19 cellular contexts compared by ENCODE assay signal in the genomic region with DNA sequence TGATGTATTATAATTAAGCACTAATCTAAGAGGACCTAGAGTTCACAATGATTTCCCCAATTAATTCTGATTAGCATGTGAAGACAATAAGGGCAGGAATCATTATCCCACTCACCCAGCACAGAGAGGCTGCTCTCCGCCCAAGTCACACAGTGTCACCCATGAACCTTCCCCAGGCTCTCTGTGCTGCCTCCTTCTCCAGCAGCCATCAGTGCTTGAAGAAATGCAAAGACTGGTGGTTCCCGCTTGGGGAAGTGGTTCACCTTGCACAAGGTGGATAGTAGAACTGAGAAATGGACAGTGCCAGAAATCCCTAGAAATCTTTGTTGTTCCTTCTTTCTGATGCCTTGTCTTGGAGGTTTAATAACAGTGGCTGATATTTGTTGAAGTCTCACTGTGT.
DNase-seq lines count a peak whose midpoint lies in the region; ATAC-seq, FAIRE-seq and TF ChIP-seq lines count a peak whose summit lies in the region.
"Had no signal": no experiment of that assay in that cellular context is flagged by ENCODE, and none has a peak within 500 bp of the region (broad histone marks: within the 10 kb centered on the region; RNA-seq: fewer than 3 reads in every experiment).

No MANE protein-coding gene starts in this region.

- H3K9me3 ChIP-seq in K562 (replicated peaks; ENCODE audit: control insufficient read depth, insufficient read depth, low read depth, low read length) (no peaks in the 10 kb centered on the region), psoas muscle (no peaks in the 10 kb centered on the region)
- H3K9me3 ChIP-seq: A549; BLaER1 treated with 17β-estradiol and CSF1 and Interleukin-3, amounts not matched to agents 10 nM and 100 nM; Caco-2 had no signal

- TF ChIP-seq CTCF in K562 (IDR thresholded peaks at IDR 0.05 in 2 of 3, conservative IDR thresholded peaks at IDR 0.05 in 1 of 3; ENCODE audit: insufficient read depth in 2 of 3, low read depth in 1 of 3, low read length in 3 of 3) (no peak), psoas muscle (IDR thresholded peaks at IDR 0.05) (no peak)

- no peak overlapping the region for H2AFZ ChIP-seq in K562 (ENCODE audit: low read depth, low read length)

- DNase-seq in GM12891 (ENCODE audit: insufficient read length, low spot score) (no peak), K562 (ENCODE audit: extremely low read depth in 1 of 4, low spot score in 3 of 4) (no peak), psoas muscle (no peak), NCI-H524 (lab: John Stamatoyannopoulos, UW) (no peak)
- DNase-seq: AML-193; Caco-2; Calu3; CD4-positive, alpha-beta T cell; CD8-positive, alpha-beta T cell; DMS79 treated with DMSO at 0.1 percent for 48 hours; GF-D8 had no signal

- H3K27me3 ChIP-seq in K562 (ENCODE audit: control insufficient read depth in 2 of 2, insufficient read depth in 2 of 2, low read length in 2 of 2) (peaks cover 14 to 18% of the 10 kb centered on the region in 2 experiments; a peak in 4 of 5 replicates), psoas muscle (ENCODE audit: insufficient read depth in 3 of 3, low read length in 2 of 3) (no peaks in the 10 kb centered on the region)
- H3K27me3 ChIP-seq: BLaER1 treated with 17β-estradiol and CSF1 and Interleukin-3, amounts not matched to agents 10 nM and 100 nM had no signal

- CTCF ChIA-PET in K562 (lab: Yijun Ruan, JAX; ENCODE audit: low intra/inter-chr PET ratio) = no interaction called here

- no peak for TF ChIP-seq EP300 in K562 (IDR thresholded peaks at IDR 0.05; ENCODE audit: low read length)

- TF ChIP-seq POLR2A in GM12891 (IDR thresholded peaks at IDR 0.05; ENCODE audit: low read depth, low read length) (no peak), K562 (conservative IDR thresholded peaks at IDR 0.05) (no peak)

- H3K9ac ChIP-seq in K562 (ENCODE audit: insufficient read depth in 1 of 2, low read depth in 2 of 2, low read length in 2 of 2) = no peak overlapping the region
- H3K9ac ChIP-seq: BLaER1 treated with 17β-estradiol and CSF1 and Interleukin-3, amounts not matched to agents 10 nM and 100 nM had no signal

- BruUV-seq in K562 (replicated peaks; lab: Mats Ljungman, UMichigan) = no TSS peak

- 28% methylated on average over 2 of the region's 2 CpGs for WGBS in K562 (ENCODE audit: insufficient coverage, low coverage, missing lambda C conversion rate)
- 95 to 98% (median 96%) methylated on average over 2 of the region's 2 CpGs for WGBS in psoas muscle, 3 donors

- H3K79me2 ChIP-seq in K562 (ENCODE audit: control insufficient read depth, insufficient read depth, low read length) = no peaks in the 10 kb centered on the region

- no peak for ATAC-seq in K562
- no peak for ATAC-seq in psoas muscle
- no peak for ATAC-seq in GM18498 (IDR thresholded peaks at IDR 0.05; ENCODE audit: unreplicated experiment)
- ATAC-seq: A549; CD8-positive, alpha-beta T cell had no signal

- peak; percentile 5 for FAIRE-seq in GM12891 (lab: Jason Lieb, UNC)
- FAIRE-seq in K562 (lab: Jason Lieb, UNC) = no peak
- FAIRE-seq: A549, D721Med, G401.6, GM18507 had no signal

- H3K27ac ChIP-seq in K562 (ENCODE audit: extremely low read depth, low read depth, low read length) = no peak overlapping the region
- peak overlapping the region; percentile 92 for H3K27ac ChIP-seq in psoas muscle
- H3K27ac ChIP-seq: 22Rv1, A549, C4-2B had no signal

- intact Hi-C loops in K562 (cut with micrococcal nuclease) (no loop called here), psoas muscle (cut with DNase I) (loop anchor here (2.0 to 10.0 kb wide), 4 partner anchors 129 to 391 kb away; no protein-coding TSS in a partner anchor)

- in situ Hi-C loops in K562 (cut with MboI) = no loop called here

- H3K4me1 ChIP-seq in K562 (replicated peaks in 1 of 2; ENCODE audit: control insufficient read depth in 2 of 2, insufficient read depth in 2 of 2, low read length in 2 of 2) = peaks cover 3 to 11% of the 10 kb centered on the region in 2 experiments; a peak in 3 of 5 replicates
- peaks cover 26% of the 10 kb centered on the region for H3K4me1 ChIP-seq in psoas muscle
- H3K4me1 ChIP-seq: A549, Caco-2 had no signal

- no peak for TF ChIP-seq RAD21 in K562 (CRISPR knock-in tag; conservative IDR thresholded peaks at IDR 0.05 in 1 of 2, IDR thresholded peaks at IDR 0.05 in 1 of 2)

- H3K4me2 ChIP-seq in K562 (ENCODE audit: insufficient read depth, low read length) = no peak overlapping the region
- H3K4me2 ChIP-seq: A549 had no signal

- H3K4me3 ChIP-seq in K562 (no peak overlapping the region), psoas muscle (no peak overlapping the region)
- H3K4me3 ChIP-seq: A549; BLaER1 treated with 17β-estradiol and CSF1 and Interleukin-3, amounts not matched to agents 10 nM and 100 nM had no signal

- H3K9me1 ChIP-seq in K562 (ENCODE audit: control insufficient read depth, insufficient read depth, low read length) = peaks cover 3% of the 10 kb centered on the region

- H4K20me1 ChIP-seq in K562 (replicated peaks; ENCODE audit: control insufficient read depth, insufficient read depth, low read length) = no peaks in the 10 kb centered on the region
- H4K20me1 ChIP-seq: BLaER1 treated with 17β-estradiol and CSF1 and Interleukin-3, amounts not matched to agents 10 nM and 100 nM had no signal

- no peaks in the 10 kb centered on the region for H3K36me3 ChIP-seq in K562 (ENCODE audit: control insufficient read depth, insufficient read depth, low read length)
- no peaks in the 10 kb centered on the region for H3K36me3 ChIP-seq in psoas muscle (ENCODE audit: insufficient read depth in 1 of 2, low read depth in 1 of 2)
- H3K36me3 ChIP-seq: BLaER1 treated with 17β-estradiol and CSF1 and Interleukin-3, amounts not matched to agents 10 nM and 100 nM had no signal

- POLR2A ChIA-PET in K562 (lab: Yijun Ruan, JAX) = interaction anchor here (1.2 kb wide), 1 partner anchor 39 kb away, joined by 5 read pairs; no protein-coding TSS in a partner anchor

TF ChIP-seq in GM12891, 5 proteins besides CTCF, POLR2A, EP300 and RAD21:
- TF ChIP-seq PAX5 (IDR thresholded peaks at IDR 0.05; ENCODE audit: insufficient read depth, low read length, severe bottlenecking) (no peak), TAF1 (IDR thresholded peaks at IDR 0.05; ENCODE audit: low read depth, low read length) (no peak), POU2F2 (IDR thresholded peaks at IDR 0.05; ENCODE audit: low read depth, low read length) (no peak), POLR2AphosphoS5 (IDR thresholded peaks at IDR 0.05; ENCODE audit: low read depth, low read length) (no peak), SPI1 (IDR thresholded peaks at IDR 0.05; ENCODE audit: low read depth, low read length) (no peak)

TF ChIP-seq in K562, 482 proteins besides CTCF, POLR2A, EP300 and RAD21:
- TF ChIP-seq ZNF507 (tag; conservative IDR thresholded peaks at IDR 0.05) (no peak), XRCC3 (IDR thresholded peaks at IDR 0.05) (no peak), ZNF184 (CRISPR knock-in tag; IDR thresholded peaks at IDR 0.05) (0 out of 2 replicates have a peak, but pooled peaks have one; percentile 60)
